ENCODE assay signal across 9 cellular contexts in genomic region chr10:103916254-103916653, GRCh38. TPM values are rescaled to one million over a fixed set of nuclear protein-coding genes. Genes with fewer than 3 reads are reported as not detected.
DNase-seq lines count a peak whose midpoint lies in the region; ATAC-seq and TF ChIP-seq lines count a peak whose summit lies in the region.
"Had no signal": no experiment of that assay in that cellular context is flagged by ENCODE, and none has a peak within 500 bp of the region (broad histone marks: within the 10 kb centered on the region; RNA-seq: fewer than 3 reads in every experiment).

No MANE protein-coding gene starts in this region.

- H3K27me3 ChIP-seq in esophagus squamous epithelium = no peaks in the 10 kb centered on the region
- H3K27me3 ChIP-seq: SJCRH30 had no signal

- H3K4me3 ChIP-seq in GM12875 (ENCODE audit: low read depth, low read length) (peak overlapping the region; percentile 34), esophagus squamous epithelium (peak overlapping the region; percentile 61 to 81 (median 76)), skeletal muscle cell (ENCODE audit: low read depth, low read length) (peak overlapping the region; percentile 71)

- DNase-seq in esophagus squamous epithelium (lab: John Stamatoyannopoulos, UW) (no peak), skeletal muscle cell (ENCODE audit: low read depth) (no peak)
- no peak for DNase-seq in stimulated activated CD8-positive, alpha-beta memory T cell treated with anti-CD3 and anti-CD28 coated beads, Interleukin-4, amount 100 ng/mL, for 48 hours
- DNase-seq: SJCRH30 had no signal

- peak overlapping the region; percentile 92 for H3K27ac ChIP-seq in VCaP
- peak overlapping the region; percentile 94 to 99 (median 97) for H3K27ac ChIP-seq in esophagus squamous epithelium
- H3K27ac ChIP-seq: SJCRH30 had no signal

- no peak for TF ChIP-seq POLR2A in esophagus squamous epithelium (IDR thresholded peaks at IDR 0.05)

- H3K4me1 ChIP-seq in esophagus squamous epithelium = peaks cover 15 to 69% (median 18%) of the 10 kb centered on the region in 3 donors

- intact Hi-C loops in esophagus squamous epithelium (cut with DNase I) = no loop called here

- H3K36me3 ChIP-seq in esophagus squamous epithelium = peaks cover 0 to 11% (median 0%) of the 10 kb centered on the region in 3 donors
- H3K36me3 ChIP-seq: SJCRH30 had no signal

- ATAC-seq in HG03457 (IDR thresholded peaks at IDR 0.05; ENCODE audit: unreplicated experiment) (no peak), GM19351 (IDR thresholded peaks at IDR 0.05; ENCODE audit: unreplicated experiment) (no peak), HG03039 (IDR thresholded peaks at IDR 0.05; ENCODE audit: unreplicated experiment) (no peak)

- 10 to 24% methylated on average over 1 of the region's 1 CpG for WGBS in esophagus squamous epithelium, 2 donors

- TF ChIP-seq CTCF in GM12875 (IDR thresholded peaks at IDR 0.05; ENCODE audit: borderline replicate concordance, insufficient read depth, low read depth, low read length) (no peak), VCaP (conservative IDR thresholded peaks at IDR 0.05) (no peak), esophagus squamous epithelium (IDR thresholded peaks at IDR 0.05) (no peak)

- H3K9me3 ChIP-seq in esophagus squamous epithelium = no peaks in the 10 kb centered on the region

RNA-seq across cellular contexts. Expression of gene STN1, which starts 1.7 kb away (rescaled TPM):
- total RNA-seq in esophagus squamous epithelium = 10 to 100 TPM; 20.4 to 52.8 (median 32.5) TPM

RNA-seq across cellular contexts. Expression of gene SLK, which starts 50.7 kb away (rescaled TPM):
- total RNA-seq in esophagus squamous epithelium = 100 to 1,000 TPM in 1 of 4 donors, 10 to 100 TPM in 3; 68.1 to 120 (median 80.4) TPM
